2 cellular contexts compared by ENCODE assay signal in genomic region chr16:23837553-23838308, GRCh38.
TF ChIP-seq lines count a peak whose summit lies in the region.

No MANE protein-coding gene starts in this region.

TF ChIP-seq in K562, 482 proteins besides CTCF, POLR2A, EP300 and RAD21 (continued from another document and continues in another):
- peak; percentile 15; the same call in 1 of the 2 replicates for TF ChIP-seq SPI1 (IDR thresholded peaks at IDR 0.05; ENCODE audit: borderline replicate concordance, low read depth, low read length)
- no peak for TF ChIP-seq TBP (optimal IDR thresholded peaks at IDR 0.05; ENCODE audit: low read depth, low read length)
- TF ChIP-seq MAZ (CRISPR knock-in tag; conservative IDR thresholded peaks at IDR 0.05 in 1 of 2, IDR thresholded peaks at IDR 0.05 in 1 of 2) = peak in 1 of 2 experiments; percentile 19; a peak in 1 of 4 replicates
- no peak for TF ChIP-seq SFPQ (IDR thresholded peaks at IDR 0.05; ENCODE audit: low read depth, low read length)
- TF ChIP-seq HNRNPH1 (optimal IDR thresholded peaks at IDR 0.05; ENCODE audit: low read depth, low read length) = no peak
- TF ChIP-seq, protein P1, sequence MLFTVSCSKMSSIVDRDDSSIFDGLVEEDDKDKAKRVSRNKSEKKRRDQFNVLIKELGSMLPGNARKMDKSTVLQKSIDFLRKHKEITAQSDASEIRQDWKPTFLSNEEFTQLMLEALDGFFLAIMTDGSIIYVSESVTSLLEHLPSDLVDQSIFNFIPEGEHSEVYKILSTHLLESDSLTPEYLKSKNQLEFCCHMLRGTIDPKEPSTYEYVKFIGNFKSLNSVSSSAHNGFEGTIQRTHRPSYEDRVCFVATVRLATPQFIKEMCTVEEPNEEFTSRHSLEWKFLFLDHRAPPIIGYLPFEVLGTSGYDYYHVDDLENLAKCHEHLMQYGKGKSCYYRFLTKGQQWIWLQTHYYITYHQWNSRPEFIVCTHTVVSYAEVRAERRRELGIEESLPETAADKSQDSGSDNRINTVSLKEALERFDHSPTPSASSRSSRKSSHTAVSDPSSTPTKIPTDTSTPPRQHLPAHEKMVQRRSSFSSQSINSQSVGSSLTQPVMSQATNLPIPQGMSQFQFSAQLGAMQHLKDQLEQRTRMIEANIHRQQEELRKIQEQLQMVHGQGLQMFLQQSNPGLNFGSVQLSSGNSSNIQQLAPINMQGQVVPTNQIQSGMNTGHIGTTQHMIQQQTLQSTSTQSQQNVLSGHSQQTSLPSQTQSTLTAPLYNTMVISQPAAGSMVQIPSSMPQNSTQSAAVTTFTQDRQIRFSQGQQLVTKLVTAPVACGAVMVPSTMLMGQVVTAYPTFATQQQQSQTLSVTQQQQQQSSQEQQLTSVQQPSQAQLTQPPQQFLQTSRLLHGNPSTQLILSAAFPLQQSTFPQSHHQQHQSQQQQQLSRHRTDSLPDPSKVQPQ (CRISPR knock-in tag; IDR thresholded peaks at IDR 0.05; ENCODE audit: borderline replicate concordance) = no peak
- TF ChIP-seq RCOR1 (IDR thresholded peaks at IDR 0.05; ENCODE audit: borderline replicate concordance in 1 of 2, low read depth in 2 of 2, low read length in 2 of 2) = peak in 1 of 2 experiments; percentile 34; a peak in 2 of 4 replicates
- peak; percentile 65 for TF ChIP-seq CTBP1 (IDR thresholded peaks at IDR 0.05; ENCODE audit: borderline replicate concordance)
- peak; percentile 35; the same call in 1 of the 2 replicates for TF ChIP-seq ZBTB7A (IDR thresholded peaks at IDR 0.05; ENCODE audit: borderline replicate concordance, control insufficient read depth, low read depth, low read length)
- TF ChIP-seq ESRRA (IDR thresholded peaks at IDR 0.05; ENCODE audit: borderline replicate concordance, low read depth) = 0 out of 2 replicates have a peak, but pooled peaks have one; percentile 16
- TF ChIP-seq ETV5 (CRISPR knock-in tag; IDR thresholded peaks at IDR 0.05; ENCODE audit: low read depth) = peak; percentile 37; the same call in 1 of the 2 replicates
- no peak for TF ChIP-seq NFATC3 (IDR thresholded peaks at IDR 0.05)
- TF ChIP-seq, protein P2, sequence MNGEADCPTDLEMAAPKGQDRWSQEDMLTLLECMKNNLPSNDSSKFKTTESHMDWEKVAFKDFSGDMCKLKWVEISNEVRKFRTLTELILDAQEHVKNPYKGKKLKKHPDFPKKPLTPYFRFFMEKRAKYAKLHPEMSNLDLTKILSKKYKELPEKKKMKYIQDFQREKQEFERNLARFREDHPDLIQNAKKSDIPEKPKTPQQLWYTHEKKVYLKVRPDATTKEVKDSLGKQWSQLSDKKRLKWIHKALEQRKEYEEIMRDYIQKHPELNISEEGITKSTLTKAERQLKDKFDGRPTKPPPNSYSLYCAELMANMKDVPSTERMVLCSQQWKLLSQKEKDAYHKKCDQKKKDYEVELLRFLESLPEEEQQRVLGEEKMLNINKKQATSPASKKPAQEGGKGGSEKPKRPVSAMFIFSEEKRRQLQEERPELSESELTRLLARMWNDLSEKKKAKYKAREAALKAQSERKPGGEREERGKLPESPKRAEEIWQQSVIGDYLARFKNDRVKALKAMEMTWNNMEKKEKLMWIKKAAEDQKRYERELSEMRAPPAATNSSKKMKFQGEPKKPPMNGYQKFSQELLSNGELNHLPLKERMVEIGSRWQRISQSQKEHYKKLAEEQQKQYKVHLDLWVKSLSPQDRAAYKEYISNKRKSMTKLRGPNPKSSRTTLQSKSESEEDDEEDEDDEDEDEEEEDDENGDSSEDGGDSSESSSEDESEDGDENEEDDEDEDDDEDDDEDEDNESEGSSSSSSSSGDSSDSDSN (IDR thresholded peaks at IDR 0.05; ENCODE audit: borderline replicate concordance in 1 of 2, low read depth in 2 of 2, low read length in 2 of 2) = 0 out of 4 replicates have a peak, but pooled peaks of 1 of the 2 experiments have one; percentile 61

TF ChIP-seq in neural cell, 6 proteins besides CTCF, POLR2A, EP300 and RAD21 (continued from another document):
- TF ChIP-seq, protein P3, sequence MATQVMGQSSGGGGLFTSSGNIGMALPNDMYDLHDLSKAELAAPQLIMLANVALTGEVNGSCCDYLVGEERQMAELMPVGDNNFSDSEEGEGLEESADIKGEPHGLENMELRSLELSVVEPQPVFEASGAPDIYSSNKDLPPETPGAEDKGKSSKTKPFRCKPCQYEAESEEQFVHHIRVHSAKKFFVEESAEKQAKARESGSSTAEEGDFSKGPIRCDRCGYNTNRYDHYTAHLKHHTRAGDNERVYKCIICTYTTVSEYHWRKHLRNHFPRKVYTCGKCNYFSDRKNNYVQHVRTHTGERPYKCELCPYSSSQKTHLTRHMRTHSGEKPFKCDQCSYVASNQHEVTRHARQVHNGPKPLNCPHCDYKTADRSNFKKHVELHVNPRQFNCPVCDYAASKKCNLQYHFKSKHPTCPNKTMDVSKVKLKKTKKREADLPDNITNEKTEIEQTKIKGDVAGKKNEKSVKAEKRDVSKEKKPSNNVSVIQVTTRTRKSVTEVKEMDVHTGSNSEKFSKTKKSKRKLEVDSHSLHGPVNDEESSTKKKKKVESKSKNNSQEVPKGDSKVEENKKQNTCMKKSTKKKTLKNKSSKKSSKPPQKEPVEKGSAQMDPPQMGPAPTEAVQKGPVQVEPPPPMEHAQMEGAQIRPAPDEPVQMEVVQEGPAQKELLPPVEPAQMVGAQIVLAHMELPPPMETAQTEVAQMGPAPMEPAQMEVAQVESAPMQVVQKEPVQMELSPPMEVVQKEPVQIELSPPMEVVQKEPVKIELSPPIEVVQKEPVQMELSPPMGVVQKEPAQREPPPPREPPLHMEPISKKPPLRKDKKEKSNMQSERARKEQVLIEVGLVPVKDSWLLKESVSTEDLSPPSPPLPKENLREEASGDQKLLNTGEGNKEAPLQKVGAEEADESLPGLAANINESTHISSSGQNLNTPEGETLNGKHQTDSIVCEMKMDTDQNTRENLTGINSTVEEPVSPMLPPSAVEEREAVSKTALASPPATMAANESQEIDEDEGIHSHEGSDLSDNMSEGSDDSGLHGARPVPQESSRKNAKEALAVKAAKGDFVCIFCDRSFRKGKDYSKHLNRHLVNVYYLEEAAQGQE (IDR thresholded peaks at IDR 0.05; ENCODE audit: borderline replicate concordance) = no peak
- TF ChIP-seq EZH2 (IDR thresholded peaks at IDR 0.05; ENCODE audit: borderline replicate concordance, insufficient read depth, low read length, poor library complexity, severe bottlenecking) (no peak), SMC3 (conservative IDR thresholded peaks at IDR 0.05; ENCODE audit: poor library complexity) (no peak), MXI1 (conservative IDR thresholded peaks at IDR 0.05; ENCODE audit: poor library complexity, severe bottlenecking) (no peak), POLR2AphosphoS5 (IDR thresholded peaks at IDR 0.05) (no peak)
